In the genomic region with DNA sequence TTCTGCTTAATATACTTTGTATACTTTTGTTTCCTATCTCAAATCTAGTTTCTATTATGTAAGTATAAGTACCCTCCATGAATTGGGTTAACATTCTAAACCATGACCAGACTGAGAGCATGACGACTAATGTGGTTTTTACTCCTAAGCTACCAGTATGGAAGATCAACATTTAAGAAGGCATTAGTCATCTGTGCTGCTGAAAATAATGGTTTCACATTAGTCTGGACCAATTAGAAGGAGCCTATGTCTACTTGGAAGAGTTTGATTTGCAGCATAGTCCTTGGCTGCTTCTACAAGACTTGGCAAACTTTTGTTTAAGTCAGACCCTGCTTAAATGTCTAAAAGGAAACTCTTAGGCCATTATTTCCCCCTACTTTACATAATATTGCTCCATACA, we compare ENCODE assay signal across 19 cellular contexts.
DNase-seq lines count a peak whose midpoint lies in the region; TF ChIP-seq lines count a peak whose summit lies in the region.
"Had no signal": no experiment of that assay in that cellular context is flagged by ENCODE, and none has a peak within 500 bp of the region (broad histone marks: within the 10 kb centered on the region; RNA-seq: fewer than 3 reads in every experiment).

No MANE protein-coding gene starts in this region.

- peak; percentile 43 for DNase-seq in AG10803 (ENCODE audit: low read depth)
- peak; percentile 24 for DNase-seq in HFF-Myc (ENCODE audit: extremely low read depth, low read depth)
- peak; percentile 59 for DNase-seq in RPMI7951 (ENCODE audit: low read depth)
- DNase-seq in foreskin fibroblast = peak; percentile 3 to 9
- no peak for DNase-seq in GM19238 (ENCODE audit: insufficient read length, low spot score)
- DNase-seq in activated CD4-positive, alpha-beta T cell treated with anti-CD3 and anti-CD28 coated beads for 1 hour = no peak
- no peak for DNase-seq in NCI-H446 (lab: John Stamatoyannopoulos, UW)
- DNase-seq in NCI-H1436 treated with DMSO at 0.1 percent for 48 hours (lab: John Stamatoyannopoulos, UW) = no peak
- DNase-seq: activated gamma-delta T cell treated with Interleukin-2 at 50 U/mL for 16 hours; body of pancreas; H9; Karpas-422; lower lobe of right lung; NCI-H1694 treated with DMSO at 0.1 percent for 48 hours; NCI-H510A treated with DMSO at 0.1 percent for 48 hours; nephron progenitor cell; sigmoid colon; stimulated activated CD4-positive, alpha-beta T cell treated with anti-CD3 and anti-CD28 coated beads, Interleukin-4, amount 100 ng/mL, for 1 hour; transverse colon had no signal

- TF ChIP-seq CTCF in AG10803 (conservative IDR thresholded peaks at IDR 0.05; ENCODE audit: low read length) (no peak), HFF-Myc (IDR thresholded peaks at IDR 0.05; ENCODE audit: low read depth, low read length, missing control alignments) (no peak), foreskin fibroblast (IDR thresholded peaks at IDR 0.05; ENCODE audit: low read depth, low read length) (no peak)

- H3K4me3 ChIP-seq in AG10803 (ENCODE audit: low read length) = no peak overlapping the region
- no peak overlapping the region for H3K4me3 ChIP-seq in HFF-Myc (replicated peaks; ENCODE audit: low read depth, low read length)
- no peak overlapping the region for H3K4me3 ChIP-seq in foreskin fibroblast (ENCODE audit: low read depth in 1 of 2, low read length in 2 of 2)
- H3K4me3 ChIP-seq: body of pancreas, lower lobe of right lung, sigmoid colon, transverse colon had no signal

Comparison
In these comparisons a context has a peak if more than half of its experiments do, and no peak if none do; other contexts are left out.
1. DNase-seq: peak in AG10803 (single experiment), HFF-Myc (single experiment), RPMI7951 (single experiment) and foreskin fibroblast (2 of 2); none in GM19238 (single experiment), activated CD4-positive, alpha-beta T cell treated with anti-CD3 and anti-CD28 coated beads for 1 hour (single experiment), NCI-H446 (0 of 2) and NCI-H1436 treated with DMSO at 0.1 percent for 48 hours (single experiment).